Comparison of ENCODE assay signal across 1 cellular context in the genomic region with DNA sequence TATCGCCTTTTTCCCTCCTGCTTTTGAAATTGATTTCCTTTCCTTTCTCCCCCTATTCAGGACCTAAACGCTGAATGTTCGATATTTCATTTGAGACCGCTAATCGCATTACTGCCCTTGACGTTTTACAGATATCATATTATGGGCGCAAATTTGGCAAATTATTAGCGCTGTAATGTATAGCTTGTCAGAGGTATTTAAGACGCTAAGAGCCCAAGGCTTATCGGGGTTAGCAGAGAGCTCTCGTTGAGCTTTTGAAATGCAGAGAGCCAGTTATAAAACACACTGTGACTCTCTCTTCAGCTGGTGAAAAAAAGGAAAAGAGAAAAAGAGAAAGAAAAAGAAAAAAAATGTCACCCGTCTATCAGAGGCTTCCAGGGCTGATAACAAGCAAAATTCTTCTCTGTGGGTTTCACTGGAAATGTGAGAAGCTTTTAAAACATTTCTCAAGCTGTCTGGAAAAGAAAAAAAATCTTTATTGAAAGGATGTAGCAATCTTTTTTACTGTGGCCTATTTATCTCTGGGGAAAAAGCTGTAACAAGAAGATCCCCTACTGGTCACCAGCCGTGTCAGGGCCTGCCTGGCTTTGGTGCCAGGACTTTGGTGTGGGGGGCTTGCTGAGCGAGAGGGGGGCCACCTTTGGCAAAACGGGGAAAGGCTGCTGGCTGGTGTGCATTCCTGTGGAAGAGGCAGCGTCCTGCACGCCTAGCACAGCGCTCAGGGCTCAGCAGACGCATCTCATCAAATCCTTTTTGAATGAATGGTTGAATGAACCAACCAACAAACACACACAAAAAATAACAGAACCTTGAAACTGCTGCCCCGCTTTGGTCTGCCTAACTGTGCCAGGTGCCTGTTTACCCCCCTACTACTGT.
TF ChIP-seq lines count a peak whose summit lies in the region.

No MANE protein-coding gene starts in this region.

TF ChIP-seq in GM23338, 12 proteins besides CTCF, POLR2A, EP300 and RAD21 (continued from another document):
- TF ChIP-seq REST (IDR thresholded peaks at IDR 0.05; ENCODE audit: unreplicated experiment) = no peak
- TF ChIP-seq POLR2AphosphoS5 (IDR thresholded peaks at IDR 0.05; ENCODE audit: low read depth) = no peak
- no peak for TF ChIP-seq JUNB (IDR thresholded peaks at IDR 0.05; ENCODE audit: unreplicated experiment)
- no peak for TF ChIP-seq EZH2 (IDR thresholded peaks at IDR 0.05; ENCODE audit: low read depth, unreplicated experiment)
- TF ChIP-seq NANOG (IDR thresholded peaks at IDR 0.05; ENCODE audit: borderline replicate concordance) = no peak
- TF ChIP-seq ETS1 (IDR thresholded peaks at IDR 0.05) = no peak
- no peak for TF ChIP-seq EZH2phosphoT487 (IDR thresholded peaks at IDR 0.05; ENCODE audit: unreplicated experiment)
- TF ChIP-seq ZNF462 (CRISPR knock-in tag; IDR thresholded peaks at IDR 0.05) = no peak
- no peak for TF ChIP-seq ZNF114 (CRISPR knock-in tag; IDR thresholded peaks at IDR 0.05)
- no peak for TF ChIP-seq ZNF331 (CRISPR knock-in tag; IDR thresholded peaks at IDR 0.05; ENCODE audit: low read depth)
